ENCODE assay signal across 29 cellular contexts in the genomic region with DNA sequence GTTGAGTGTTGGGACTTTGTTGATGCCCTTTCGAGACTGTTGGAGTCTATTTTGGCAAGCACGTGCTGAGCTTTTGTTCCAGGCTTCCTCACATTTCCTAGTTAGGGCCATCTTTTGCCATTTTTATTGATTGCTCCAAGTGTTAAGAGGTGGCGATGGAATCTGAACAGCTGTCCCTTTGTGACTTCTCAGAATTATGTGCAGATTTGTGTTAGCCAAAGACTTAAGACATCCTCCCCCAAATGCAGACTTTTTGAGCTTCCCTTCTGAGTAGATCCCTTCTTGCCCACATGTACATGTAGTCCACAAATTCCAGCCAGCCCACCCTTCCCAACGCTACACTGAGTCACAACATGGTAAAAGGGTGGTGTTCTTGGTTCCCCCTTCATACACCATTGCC.
"Had no signal": no experiment of that assay in that cellular context is flagged by ENCODE, and none has a peak within 500 bp of the region (broad histone marks: within the 10 kb centered on the region; RNA-seq: fewer than 3 reads in every experiment).

No MANE protein-coding gene starts in this region.

- H3K27ac ChIP-seq: epithelial cell of prostate, esophagus squamous epithelium, pancreas, psoas muscle, sigmoid colon, suprapubic skin, tibial artery, WERI-Rb-1 had no signal

- H3K4me3 ChIP-seq: esophagus squamous epithelium, pancreas, psoas muscle, sigmoid colon, smooth muscle cell, suprapubic skin, tibial artery had no signal

- H3K27ac Mint-ChIP-seq: activated CD4-positive, alpha-beta memory T cell treated with anti-CD3 and anti-CD28 coated beads, Interleukin-2, amount 10 ng/mL, durations not matched to agents 7 days and 5 days; activated CD4-positive, alpha-beta T cell treated with anti-CD3 and anti-CD28 coated beads, Interleukin-2, amount 10 ng/mL, durations not matched to agents 7 days and 5 days; activated naive CD4-positive, alpha-beta T cell treated with anti-CD3 and anti-CD28 coated beads, Interleukin-2, amount 50 U/mL, for 72 hours; activated T-helper 17 cell treated with anti-CD3 and anti-CD28 coated beads, Interleukin-2, amount 50 U/mL, for 72 hours; T-helper 1 cell treated with Interleukin-12 subunit alpha and Interleukin-12 subunit beta and Interleukin-4 antibody, amounts not matched to agents 30 μg/mL and 1 μg/mL, for 36 hours had no signal

- DNase-seq: activated CD4-positive, alpha-beta memory T cell treated with anti-CD3 and anti-CD28 coated beads, Interleukin-2, amount 10 ng/mL, durations not matched to agents 7 days and 5 days; activated CD4-positive, alpha-beta T cell treated with anti-CD3 and anti-CD28 coated beads, Interleukin-2, amount 10 ng/mL, durations not matched to agents 7 days and 5 days; activated CD4-positive, CD25-positive, alpha-beta regulatory T cell treated with anti-CD3 and anti-CD28 coated beads, Interleukin-2, amount 50 U/mL, for 72 hours; activated CD8-positive, alpha-beta memory T cell treated with anti-CD3 and anti-CD28 coated beads, Interleukin-2, amount 50 U/mL, for 48 hours; activated T-cell treated with anti-CD3 and anti-CD28 coated beads, Interleukin-2, amount 50 U/mL, for 4 hours; effector CD8-positive, alpha-beta T cell; esophagus squamous epithelium; islet precursor cell; left cardiac atrium; left ventricle myocardium superior; midbrain; nucleus accumbens; pancreas; psoas muscle; sigmoid colon; stimulated activated CD4-positive, alpha-beta T cell treated with anti-CD3 and anti-CD28 coated beads, Interleukin-15, amount 100 ng/mL, for 24 hours; stimulated activated CD4-positive, alpha-beta T cell treated with anti-CD3 and anti-CD28 coated beads, Interleukin-2, amount 100 ng/mL, for 24 hours; stimulated activated naive CD4-positive, alpha-beta T cell; SW 1271; T1000; tibial artery; WERI-Rb-1 had no signal

- H3K9me3 Mint-ChIP-seq: activated T-helper 17 cell treated with anti-CD3 and anti-CD28 coated beads, Interleukin-2, amount 50 U/mL, for 72 hours; central memory CD8-positive, alpha-beta T cell had no signal

- H3K4me3 Mint-ChIP-seq: activated CD4-positive, alpha-beta memory T cell treated with anti-CD3 and anti-CD28 coated beads, Interleukin-2, amount 10 ng/mL, durations not matched to agents 7 days and 5 days; activated CD4-positive, alpha-beta T cell treated with anti-CD3 and anti-CD28 coated beads, Interleukin-2, amount 10 ng/mL, durations not matched to agents 7 days and 5 days; activated T-cell treated with anti-CD3 and anti-CD28 coated beads, Interleukin-2, amount 50 U/mL, for 4 hours; activated T-helper 17 cell treated with anti-CD3 and anti-CD28 coated beads, Interleukin-2, amount 50 U/mL, for 72 hours; central memory CD8-positive, alpha-beta T cell; T-helper 1 cell treated with Interleukin-12 subunit alpha and Interleukin-12 subunit beta and Interleukin-4 antibody, amounts not matched to agents 30 μg/mL and 1 μg/mL, for 36 hours had no signal

- ATAC-seq: activated naive CD4-positive, alpha-beta T cell treated with anti-CD3 and anti-CD28 coated beads, Interleukin-2, amount 50 U/mL, for 72 hours; activated T-cell treated with anti-CD3 and anti-CD28 coated beads, Interleukin-2, amount 50 U/mL, for 4 hours; activated T-helper 17 cell treated with anti-CD3 and anti-CD28 coated beads, Interleukin-2, amount 50 U/mL, for 72 hours; left cardiac atrium; pancreas; psoas muscle had no signal

- H3K27me3 Mint-ChIP-seq: activated CD4-positive, alpha-beta memory T cell treated with anti-CD3 and anti-CD28 coated beads, Interleukin-2, amount 10 ng/mL, durations not matched to agents 7 days and 5 days; activated CD4-positive, alpha-beta T cell treated with anti-CD3 and anti-CD28 coated beads, Interleukin-2, amount 10 ng/mL, durations not matched to agents 7 days and 5 days; activated T-helper 17 cell treated with anti-CD3 and anti-CD28 coated beads, Interleukin-2, amount 50 U/mL, for 72 hours; central memory CD8-positive, alpha-beta T cell had no signal
